ENCODE assay signal across 1 cellular context in genomic region chr1:46198026-46198826, GRCh38.
TF ChIP-seq lines count a peak whose summit lies in the region.

POMGNT1 (minus strand) TSS chr1:46198434; CDS start chr1:46197821, 613 bp downstream.

TF ChIP-seq in HepG2, 621 proteins besides CTCF, POLR2A, EP300 and RAD21 (continued from another document and continues in another):
- TF ChIP-seq TSC22D2 (CRISPR knock-in tag; IDR thresholded peaks at IDR 0.05; ENCODE audit: borderline replicate concordance) (0 out of 2 replicates have a peak, but pooled peaks have one; percentile 17), MTERF4 (CRISPR knock-in tag; IDR thresholded peaks at IDR 0.05) (no peak), MYC (CRISPR knock-in tag; IDR thresholded peaks at IDR 0.05; ENCODE audit: borderline replicate concordance) (peak; percentile 56; the same call in 1 of the 2 replicates), RERE (CRISPR knock-in tag; IDR thresholded peaks at IDR 0.05; ENCODE audit: low read depth) (no peak), ZNF777 (CRISPR knock-in tag; IDR thresholded peaks at IDR 0.05) (no peak; the same call in 1 of the 2 replicates), GABPB1 (CRISPR knock-in tag; IDR thresholded peaks at IDR 0.05) (peak; percentile 80; the same call in 1 of the 2 replicates), ZNF274 (CRISPR knock-in tag; IDR thresholded peaks at IDR 0.05) (no peak), MXD3 (CRISPR knock-in tag; IDR thresholded peaks at IDR 0.05) (no peak), TBP (CRISPR knock-in tag; IDR thresholded peaks at IDR 0.05) (no peak), ZNF883 (CRISPR knock-in tag; IDR thresholded peaks at IDR 0.05; ENCODE audit: not compliant biosample characterization) (peak; percentile 58), YEATS4 (CRISPR knock-in tag; IDR thresholded peaks at IDR 0.05; ENCODE audit: borderline replicate concordance) (peak; percentile 68; the same call in 1 of the 2 replicates), BRD4 (CRISPR knock-in tag; IDR thresholded peaks at IDR 0.05) (0 out of 2 replicates have a peak, but pooled peaks have one; percentile 23), POLR2AphosphoS5 (IDR thresholded peaks at IDR 0.05; ENCODE audit: low read depth, low read length) (peak; percentile 51), ZSCAN31 (CRISPR knock-in tag; IDR thresholded peaks at IDR 0.05; ENCODE audit: low read depth) (peak; percentile 68), CENPBD1 (CRISPR knock-in tag; IDR thresholded peaks at IDR 0.05; ENCODE audit: borderline replicate concordance, low read depth) (no peak), NFE2 (CRISPR knock-in tag; IDR thresholded peaks at IDR 0.05) (no peak), ZNF160 (CRISPR knock-in tag; IDR thresholded peaks at IDR 0.05) (0 out of 2 replicates have a peak, but pooled peaks have one; percentile 46), GABPA (IDR thresholded peaks at IDR 0.05; ENCODE audit: low read depth, low read length) (peak; percentile 34), GABPA (CRISPR knock-in tag; IDR thresholded peaks at IDR 0.05; ENCODE audit: low read depth) (no peak), SSRP1 (CRISPR knock-in tag; IDR thresholded peaks at IDR 0.05) (no peak), ZNF776 (CRISPR knock-in tag; IDR thresholded peaks at IDR 0.05) (peak; percentile 87), HNRNPLL (IDR thresholded peaks at IDR 0.05; ENCODE audit: low read depth, low read length, poor library complexity, severe bottlenecking) (peak; percentile 27), ZNF142 (CRISPR knock-in tag; IDR thresholded peaks at IDR 0.05) (peak; percentile 41; the same call in 1 of the 2 replicates), ZNF503 (CRISPR knock-in tag; IDR thresholded peaks at IDR 0.05) (no peak), ZFP82 (CRISPR knock-in tag; IDR thresholded peaks at IDR 0.05; ENCODE audit: borderline replicate concordance) (peak; percentile 35; the same call in 1 of the 2 replicates), KLF6 (CRISPR knock-in tag; IDR thresholded peaks at IDR 0.05) (no peak), ONECUT2 (CRISPR knock-in tag; IDR thresholded peaks at IDR 0.05) (no peak), TAF1 (CRISPR knock-in tag; IDR thresholded peaks at IDR 0.05) (peak; percentile 67), TBX2 (CRISPR knock-in tag; IDR thresholded peaks at IDR 0.05; ENCODE audit: borderline replicate concordance) (0 out of 2 replicates have a peak, but pooled peaks have one; percentile 24), BATF2 (CRISPR knock-in tag; IDR thresholded peaks at IDR 0.05) (no peak), SKI (IDR thresholded peaks at IDR 0.05; ENCODE audit: partially characterized antibody) (peak; percentile 47), HOMEZ (CRISPR knock-in tag; IDR thresholded peaks at IDR 0.05; ENCODE audit: low read depth) (no peak), SP140L (CRISPR knock-in tag; IDR thresholded peaks at IDR 0.05; ENCODE audit: borderline replicate concordance) (no peak), REL (CRISPR knock-in tag; conservative IDR thresholded peaks at IDR 0.05) (no peak), ZNF432 (CRISPR knock-in tag; IDR thresholded peaks at IDR 0.05; ENCODE audit: borderline replicate concordance) (no peak), ZNF235 (CRISPR knock-in tag; IDR thresholded peaks at IDR 0.05; ENCODE audit: borderline replicate concordance) (peak; percentile 83; the same call in 1 of the 2 replicates), ZNF224 (CRISPR knock-in tag; IDR thresholded peaks at IDR 0.05) (no peak), ATF7 (IDR thresholded peaks at IDR 0.05) (no peak), ATF7 (CRISPR knock-in tag; IDR thresholded peaks at IDR 0.05) (no peak), HNRNPL (IDR thresholded peaks at IDR 0.05; ENCODE audit: low read depth, low read length) (peak; percentile 74; the same call in 1 of the 2 replicates), NCOA5 (CRISPR knock-in tag; IDR thresholded peaks at IDR 0.05) (no peak), ZNF740 (CRISPR knock-in tag; IDR thresholded peaks at IDR 0.05) (no peak), RBFOX2 (IDR thresholded peaks at IDR 0.05; ENCODE audit: low read depth, low read length) (peak; percentile 85), ARNT (IDR thresholded peaks at IDR 0.05) (no peak), RAD51 (IDR thresholded peaks at IDR 0.05; ENCODE audit: borderline replicate concordance) (no peak), THRA (CRISPR knock-in tag; IDR thresholded peaks at IDR 0.05; ENCODE audit: borderline replicate concordance) (no peak), HMG20B (CRISPR knock-in tag; conservative IDR thresholded peaks at IDR 0.05) (0 out of 2 replicates have a peak, but pooled peaks have one; percentile 20)
